Comparison of ENCODE assay signal across 21 cellular contexts in the genomic region with DNA sequence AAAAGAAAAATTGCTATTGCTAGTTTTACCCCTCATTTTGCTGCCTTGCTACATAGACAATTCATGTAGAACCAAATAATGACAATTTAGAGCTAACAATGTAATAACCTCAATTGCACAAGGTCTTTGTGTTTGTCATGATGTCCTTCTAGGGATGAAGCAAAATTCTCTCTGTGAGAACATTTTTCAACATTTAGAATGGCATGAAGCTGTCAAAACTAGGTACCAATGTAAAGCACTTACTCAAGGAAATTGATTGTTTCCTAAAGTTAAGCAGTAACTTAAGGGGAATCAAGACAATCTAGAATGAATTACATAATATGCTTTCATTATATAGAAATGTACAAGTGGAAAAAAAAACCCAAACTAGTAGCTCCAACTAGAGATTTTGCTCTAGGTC. TPM values are rescaled to one million over a fixed set of nuclear protein-coding genes. Genes with fewer than 3 reads are reported as not detected.
DNase-seq lines count a peak whose midpoint lies in the region; ATAC-seq, FAIRE-seq and TF ChIP-seq lines count a peak whose summit lies in the region.
"Had no signal": no experiment of that assay in that cellular context is flagged by ENCODE, and none has a peak within 500 bp of the region (broad histone marks: within the 10 kb centered on the region; RNA-seq: fewer than 3 reads in every experiment).

No MANE protein-coding gene starts in this region.

- H3K4ac ChIP-seq in IMR-90 (ENCODE audit: low read depth, low read length) (peak overlapping the region; percentile 80), H1 (replicated peaks; ENCODE audit: insufficient read length, low read depth, low read length) (no peak overlapping the region), mesenchymal stem cell (ENCODE audit: low read depth in 1 of 2, low read length in 2 of 2) (no peak overlapping the region)

- TF ChIP-seq CTCF in IMR-90 (conservative IDR thresholded peaks at IDR 0.05; ENCODE audit: low read depth, low read length) = no peak
- TF ChIP-seq CTCF in H1 (IDR thresholded peaks at IDR 0.05; ENCODE audit: control extremely low read depth in 1 of 3, insufficient read depth in 1 of 3, low read depth in 1 of 3, low read length in 3 of 3) = no peak
- TF ChIP-seq CTCF in thyroid gland (IDR thresholded peaks at IDR 0.05) = no peak

- H3K79me1 ChIP-seq in IMR-90 (ENCODE audit: low read depth in 1 of 2, low read length in 2 of 2) (no peaks in the 10 kb centered on the region), H1 (ENCODE audit: low read depth, low read length) (no peaks in the 10 kb centered on the region), mesenchymal stem cell (replicated peaks; ENCODE audit: low read length, poor library complexity, severe bottlenecking) (no peaks in the 10 kb centered on the region)

- peak overlapping the region; percentile 75 for H2BK120ac ChIP-seq in IMR-90 (ENCODE audit: low read depth, low read length)
- H2BK120ac ChIP-seq in H1 (replicated peaks; ENCODE audit: low read depth, low read length) = no peak overlapping the region
- H2BK120ac ChIP-seq in mesenchymal stem cell (ENCODE audit: low read depth, low read length) = no peak overlapping the region

- DNase-seq in IMR-90 (no peak), H1 (ENCODE audit: low read depth in 1 of 2, low spot score in 2 of 2) (no peak), mesenchymal stem cell (peak; percentile 53), RCC 7860 (ENCODE audit: low spot score) (no peak), thyroid gland (no peak)
- DNase-seq: CD8-positive, alpha-beta memory T cell; H7; Kasumi-1; NCI-H1105; NCI-H146; NCI-H2029; NCI-H524; NCI-H774; SIG-M5; T-cell had no signal

- no peak for TF ChIP-seq EP300 in H1 (IDR thresholded peaks at IDR 0.05; ENCODE audit: borderline replicate concordance in 1 of 2, low read depth in 2 of 2, low read length in 2 of 2)

- CTCF ChIA-PET in IMR-90 (lab: Yijun Ruan, JAX) (no interaction called here), H1 (lab: Charles Lee; ENCODE audit: partially characterized antibody) (interaction anchor here (1.0 to 1.3 kb wide), 2 partner anchors 13 to 180 kb away, joined by 3 to 4 read pairs; no protein-coding TSS in a partner anchor)

- H3K79me2 ChIP-seq in ACC112 (ENCODE audit: control insufficient read depth, insufficient read depth, low read length, unreplicated experiment) = no peaks in the 10 kb centered on the region
- H3K79me2 ChIP-seq in H1 (ENCODE audit: control insufficient read depth in 1 of 2, insufficient read depth in 2 of 2, low read length in 2 of 2) = no peaks in the 10 kb centered on the region

- ATAC-seq in IMR-90 (ENCODE audit: low read depth) = no peak
- ATAC-seq in esophagus mucosa = no peak
- ATAC-seq: T-cell had no signal

- H2AFZ ChIP-seq in ACC112 (ENCODE audit: low read length, unreplicated experiment) = no peak overlapping the region
- H2AFZ ChIP-seq in IMR-90 (replicated peaks; ENCODE audit: low read length, poor library complexity) = no peak overlapping the region
- H2AFZ ChIP-seq in H1 (ENCODE audit: low read length) = no peak overlapping the region
- H2AFZ ChIP-seq in mesenchymal stem cell (ENCODE audit: low read depth, low read length) = no peak overlapping the region

- H3K9me3 ChIP-seq in IMR-90 (ENCODE audit: control insufficient read depth, insufficient read depth, low read length) = no peaks in the 10 kb centered on the region
- no peaks in the 10 kb centered on the region for H3K9me3 ChIP-seq in H1 (ENCODE audit: insufficient read depth in 2 of 2, low read depth in 1 of 2, low read length in 1 of 2)
- H3K9me3 ChIP-seq in mesenchymal stem cell (ENCODE audit: control insufficient read depth, low read length) = no peaks in the 10 kb centered on the region
- H3K9me3 ChIP-seq in thyroid gland = no peaks in the 10 kb centered on the region

- TF ChIP-seq POLR2A in IMR-90 (IDR thresholded peaks at IDR 0.05; ENCODE audit: low read depth, low read length) (no peak), H1 (IDR thresholded peaks at IDR 0.05; ENCODE audit: control extremely low read depth in 1 of 2, low read depth in 2 of 2, low read length in 2 of 2) (no peak), thyroid gland (IDR thresholded peaks at IDR 0.05) (no peak)

- H3K9ac ChIP-seq in IMR-90 (ENCODE audit: low read depth, low read length) (no peak overlapping the region), H1 (replicated peaks in 1 of 4; ENCODE audit: extremely low read depth in 1 of 4, low read depth in 3 of 4, low read length in 3 of 4) (no peak overlapping the region), mesenchymal stem cell (ENCODE audit: low read length) (no peak overlapping the region)

- H4K91ac ChIP-seq in IMR-90 (ENCODE audit: insufficient read depth, low read depth, low read length) (peak overlapping the region; percentile 45; the same call in 1 of the 2 replicates), H1 (replicated peaks; ENCODE audit: insufficient read length, low read length) (no peak overlapping the region), mesenchymal stem cell (ENCODE audit: low read length) (no peak overlapping the region)

- peak overlapping the region; percentile 61; the same call in 1 of the 2 replicates for H3K56ac ChIP-seq in IMR-90 (ENCODE audit: extremely low read depth, insufficient read depth, low read length)
- H3K56ac ChIP-seq in H1 (replicated peaks; ENCODE audit: insufficient read length, low read depth, low read length) = no peak overlapping the region

- dilution Hi-C loops in IMR-90 (cut with HindIII; ENCODE audit: low sequenced_read_pairs, unreplicated experiment) = no loop called here

- H2AK9ac ChIP-seq in IMR-90 (replicated peaks; ENCODE audit: low read depth, low read length, poor library complexity) = no peak overlapping the region

- H3K23ac ChIP-seq in IMR-90 (ENCODE audit: low read depth, low read length) (peak overlapping the region; percentile 85; the same call in 1 of the 2 replicates), H1 (ENCODE audit: insufficient read length) (no peak overlapping the region), mesenchymal stem cell (ENCODE audit: low read length in 2 of 2) (no peak overlapping the region)

- H3K27me3 ChIP-seq in ACC112 (ENCODE audit: insufficient read depth, low read length) (no peaks in the 10 kb centered on the region), IMR-90 (ENCODE audit: control insufficient read depth, insufficient read depth, low read length) (no peaks in the 10 kb centered on the region), H1 (replicated peaks in 1 of 4; ENCODE audit: control insufficient read depth in 3 of 4, extremely low read depth in 1 of 4, insufficient read depth in 3 of 4, low read length in 3 of 4) (no peaks in the 10 kb centered on the region), mesenchymal stem cell (ENCODE audit: control insufficient read depth in 1 of 2, insufficient read depth in 1 of 2, low read length in 2 of 2) (no peaks in the 10 kb centered on the region), thyroid gland (no peaks in the 10 kb centered on the region)

- POLR2A ChIA-PET in IMR-90 (lab: Charles Lee; ENCODE audit: unreplicated experiment) = no interaction called here
- POLR2A ChIA-PET in H1 (lab: Charles Lee; ENCODE audit: partially characterized antibody) = no interaction called here

- in situ Hi-C loops in IMR-90 (cut with MboI; ENCODE audit: low sequenced_read_pairs) = loop anchor here (25.0 kb wide), 2 partner anchors 553 to 897 kb away; no protein-coding TSS in a partner anchor

- peak overlapping the region; percentile 27; the same call in 1 of the 3 replicates for H2BK15ac ChIP-seq in IMR-90 (ENCODE audit: low read depth, low read length)
- no peak overlapping the region for H2BK15ac ChIP-seq in H1 (ENCODE audit: low read length)
- H2BK15ac ChIP-seq in mesenchymal stem cell (ENCODE audit: low read depth, poor library complexity, severe bottlenecking) = no peak overlapping the region

- H3K4me2 ChIP-seq in IMR-90 (ENCODE audit: low read depth, low read length) (peak overlapping the region; percentile 81; the same call in 1 of the 2 replicates), H1 (ENCODE audit: insufficient read depth in 1 of 2, low read depth in 2 of 2, low read length in 2 of 2) (no peak overlapping the region), mesenchymal stem cell (ENCODE audit: low read length, poor library complexity, severe bottlenecking) (no peak overlapping the region)

- TF ChIP-seq RAD21 in IMR-90 (IDR thresholded peaks at IDR 0.05; ENCODE audit: low read length) (no peak), H1 (IDR thresholded peaks at IDR 0.05 in 1 of 2, conservative IDR thresholded peaks at IDR 0.05 in 1 of 2; ENCODE audit: low read depth in 2 of 2, low read length in 2 of 2) (no peak)

- H3K9me1 ChIP-seq in IMR-90 (ENCODE audit: insufficient read depth, low read length) = no peaks in the 10 kb centered on the region

- H3K4me3 ChIP-seq in ACC112 (ENCODE audit: low read depth, low read length) (peak overlapping the region; percentile 39; the same call in 1 of the 2 replicates), IMR-90 (ENCODE audit: insufficient read depth, low read depth, low read length) (no peak overlapping the region), H1 (ENCODE audit: extremely low read depth in 1 of 4, insufficient read depth in 2 of 4, low read depth in 3 of 4, low read length in 4 of 4) (no peak overlapping the region), mesenchymal stem cell (ENCODE audit: insufficient read depth in 1 of 2, low read depth in 1 of 2, low read length in 2 of 2) (no peak overlapping the region), thyroid gland (replicated peaks in 1 of 3) (no peak overlapping the region)

- intact Hi-C loops in IMR-90 (cut with micrococcal nuclease) (no loop called here), thyroid gland (cut with DNase I) (no loop called here)

- H4K20me1 ChIP-seq in IMR-90 (ENCODE audit: insufficient read depth, low read length) (no peaks in the 10 kb centered on the region), H1 (replicated peaks in 1 of 2; ENCODE audit: control insufficient read depth in 1 of 2, insufficient read depth in 2 of 2, low read length in 2 of 2) (no peaks in the 10 kb centered on the region)

- H4K5ac ChIP-seq in IMR-90 (ENCODE audit: low read depth, low read length) (peak overlapping the region; percentile 16; the same call in 1 of the 2 replicates), H1 (ENCODE audit: insufficient read length, low read depth, low read length) (no peak overlapping the region)

- H3K18ac ChIP-seq in IMR-90 (ENCODE audit: low read depth, low read length) (peak overlapping the region; percentile 97), H1 (ENCODE audit: extremely low read depth, low read length) (no peak overlapping the region), mesenchymal stem cell (ENCODE audit: low read depth in 1 of 2, low read length in 2 of 2) (no peak overlapping the region)

- no TSS peak for BruUV-seq in IMR-90 (replicated peaks; lab: Mats Ljungman, UMichigan)

- H2BK12ac ChIP-seq in H1 (ENCODE audit: low read depth, low read length) = no peak overlapping the region
- H2BK12ac ChIP-seq in mesenchymal stem cell (ENCODE audit: low read length in 2 of 2) = no peak overlapping the region

- H3K36me3 ChIP-seq in ACC112 (ENCODE audit: insufficient read depth, low read length) (no peaks in the 10 kb centered on the region), IMR-90 (ENCODE audit: control insufficient read depth, insufficient read depth, low read length) (no peaks in the 10 kb centered on the region), H1 (ENCODE audit: control insufficient read depth in 2 of 4, insufficient read depth in 4 of 4, low read length in 3 of 4) (no peaks in the 10 kb centered on the region), mesenchymal stem cell (ENCODE audit: control insufficient read depth in 1 of 2, insufficient read depth in 2 of 2, low read depth in 1 of 2, low read length in 2 of 2) (no peaks in the 10 kb centered on the region), thyroid gland (no peaks in the 10 kb centered on the region)

- H3K23me2 ChIP-seq in H1 (ENCODE audit: low read depth, low read length) = no peaks in the 10 kb centered on the region

- H3K4me1 ChIP-seq in ACC112 (ENCODE audit: control insufficient read depth, insufficient read depth, low read length, unreplicated experiment) (peaks cover 26% of the 10 kb centered on the region), IMR-90 (ENCODE audit: control insufficient read depth, insufficient read depth, low read length) (peaks cover 2% of the 10 kb centered on the region; the same call in 1 of the 2 replicates), H1 (replicated peaks in 1 of 4; ENCODE audit: control insufficient read depth in 3 of 4, insufficient read depth in 4 of 4, low read length in 3 of 4) (no peaks in the 10 kb centered on the region), mesenchymal stem cell (ENCODE audit: control insufficient read depth, insufficient read depth, low read depth, low read length) (no peaks in the 10 kb centered on the region), thyroid gland (no peaks in the 10 kb centered on the region)

- H2AK5ac ChIP-seq in IMR-90 (ENCODE audit: low read depth, low read length) = peak overlapping the region; percentile 49; the same call in 1 of the 2 replicates
- H2AK5ac ChIP-seq in H1 (ENCODE audit: low read depth, low read length) = no peak overlapping the region
- no peak overlapping the region for H2AK5ac ChIP-seq in mesenchymal stem cell (ENCODE audit: low read length, severe bottlenecking)

- peak overlapping the region; percentile 77; the same call in 1 of the 2 replicates for H3K14ac ChIP-seq in IMR-90 (replicated peaks; ENCODE audit: low read depth, low read length)
- H3K14ac ChIP-seq in H1 (ENCODE audit: insufficient read length) = no peak overlapping the region
- H3K14ac ChIP-seq in mesenchymal stem cell (ENCODE audit: low read length in 2 of 2) = no peak overlapping the region

- H2BK20ac ChIP-seq in IMR-90 (ENCODE audit: low read depth, low read length) (peak overlapping the region; percentile 60), H1 (ENCODE audit: low read length) (no peak overlapping the region)

- peak overlapping the region in 1 of 2 experiments; percentile 80; a peak in 2 of 4 replicates for H4K8ac ChIP-seq in IMR-90 (ENCODE audit: low read depth in 2 of 2, low read length in 2 of 2)
- H4K8ac ChIP-seq in H1 (ENCODE audit: extremely low read depth, insufficient read depth, low read length) = no peak overlapping the region
- no peak overlapping the region for H4K8ac ChIP-seq in mesenchymal stem cell (ENCODE audit: low read length)

- FAIRE-seq in H1 (lab: Jason Lieb, UNC) = peak; percentile 39
- FAIRE-seq in RCC 7860 (lab: Jason Lieb, UNC) = no peak

- H2BK5ac ChIP-seq in IMR-90 (ENCODE audit: low read depth, low read length, poor library complexity, severe bottlenecking) (peak overlapping the region; percentile 88), H1 (ENCODE audit: low read depth, low read length) (no peak overlapping the region), mesenchymal stem cell (ENCODE audit: low read depth, low read length, poor library complexity, severe bottlenecking) (no peak overlapping the region)

- peak overlapping the region; percentile 77 for H3K27ac ChIP-seq in ACC112 (ENCODE audit: low read depth, low read length)
- peak overlapping the region; percentile 86; the same call in 1 of the 2 replicates for H3K27ac ChIP-seq in IMR-90 (ENCODE audit: insufficient read depth, low read length)
- H3K27ac ChIP-seq in H1 (ENCODE audit: low read depth, low read length) = no peak overlapping the region
- no peak overlapping the region for H3K27ac ChIP-seq in mesenchymal stem cell (ENCODE audit: low read length, poor library complexity, severe bottlenecking)
- no peak overlapping the region for H3K27ac ChIP-seq in thyroid gland
- H3K27ac ChIP-seq: C4-2B, RWPE1 had no signal

RNA-seq across cellular contexts. Expression of a gene that starts 7.9 kb away (rescaled TPM):
- total RNA-seq in IMR-90 (2012; rRNA removed) = 34.8 and 69.2 TPM in 2 replicates
- polyA plus RNA-seq in IMR-90 (2012; rRNA removed) = 19.5 and 27.3 TPM in 2 replicates
- 2.9 and 3.0 TPM in 2 replicates for polyA plus RNA-seq in IMR-90 (2012; cell fraction: cytosol; rRNA removed)
- polyA plus RNA-seq in IMR-90 (2012; cell fraction: nucleus; rRNA removed; ENCODE audit: low replicate concordance) = 0.61 and 12.9 TPM in 2 replicates
- not detected in 2 replicates for total RNA-seq in H1 (2021; fragmentation: NEBNext Ultra II Directional; extraction: Animal tissue kit (Norgen Biotek cat#: 25700))
- polyA plus RNA-seq in H1 (2011; rRNA removed) = not detected in 2 replicates
- polyA plus RNA-seq in H1 (2011; cell fraction: cytosol; rRNA removed) = not detected
- not detected for polyA plus RNA-seq in H1 (2011; cell fraction: nucleus; rRNA removed)
- polyA plus RNA-seq in H1 (2012, experiment 1 of 2) = not detected in 4 replicates
- polyA plus RNA-seq in H1 (2012, experiment 2 of 2) = not detected
- 0.06 TPM for polyA plus RNA-seq in H1 (2013, experiment 1 of 2)
- polyA plus RNA-seq in H1 (2013, experiment 2 of 2) = 0.09 TPM
- polyA minus RNA-seq in H1 (2011; rRNA and poly(A)+ RNA removed) = 0.03 and 0.27 TPM in 2 replicates
- polyA minus RNA-seq in H1 (2011; cell fraction: cytosol; rRNA and poly(A)+ RNA removed) = not detected
- polyA minus RNA-seq in H1 (2011; cell fraction: nucleus; rRNA and poly(A)+ RNA removed) = not detected
- 30.7 TPM for polyA plus RNA-seq in mesenchymal stem cell (2013, experiment 1 of 2)
- polyA plus RNA-seq in mesenchymal stem cell (2013, experiment 2 of 2) = 30.1 TPM
- total RNA-seq in thyroid gland = 100 to 1,000 TPM in 1 of 4 donors, 10 to 100 TPM in 3; 31.3 to 111 (median 52.4) TPM
- 2.0 TPM for total RNA-seq in esophagus mucosa
- total RNA-seq: A172; CD8-positive, alpha-beta memory T cell; H7; OCI-LY7 had no signal
- polyA plus RNA-seq: CD8-positive, alpha-beta memory T cell had no signal

Comparison
In these comparisons a context has a peak if more than half of its experiments do, and no peak if none do; other contexts are left out.
1. H3K27ac ChIP-seq: peak in ACC112 (single experiment) and IMR-90 (single experiment); none in H1 (single experiment), mesenchymal stem cell (single experiment) and thyroid gland (0 of 3).
2. RNA of a gene that starts 7.9 kb away (total RNA-seq): 31.3 to 111 TPM in thyroid gland and 34.8 to 69.2 TPM in IMR-90; 2.0 TPM in esophagus mucosa (single experiment) and not detected in H1; every median in the first group is over 10 times any median in the second.